31 cellular contexts compared by ENCODE assay signal in genomic region chr16:29321000-29321393, GRCh38.
"Had no signal": no experiment of that assay in that cellular context is flagged by ENCODE, and none has a peak within 500 bp of the region (broad histone marks: within the 10 kb centered on the region; RNA-seq: fewer than 3 reads in every experiment).

No MANE protein-coding gene starts in this region.

- H3K27ac ChIP-seq: ascending aorta, cardiac muscle cell, coronary artery, lower lobe of right lung, parathyroid adenoma, psoas muscle, suprapubic skin, tibial artery had no signal

- H3K4me3 ChIP-seq: ascending aorta, cardiac muscle cell, coronary artery, dorsolateral prefrontal cortex, lower lobe of right lung, mucosa of descending colon, psoas muscle, suprapubic skin, tibial artery had no signal

- H3K79me2 ChIP-seq: parathyroid adenoma had no signal

- H3K27ac Mint-ChIP-seq: activated naive CD4-positive, alpha-beta T cell treated with anti-CD3 and anti-CD28 coated beads, Interleukin-2, amount 10 ng/mL, durations not matched to agents 7 days and 5 days; activated naive CD8-positive, alpha-beta T cell treated with anti-CD3 and anti-CD28 coated beads, Interleukin-2, amount 10 ng/mL, durations not matched to agents 7 days and 5 days; activated T-helper 1 cell treated with anti-CD3 and anti-CD28 coated beads, Interleukin-12 subunit alpha, Interleukin-12 subunit beta, Interleukin-2, Interleukin-4 antibody, amounts not matched to agents 30 ng/mL and 10 ng/mL and 1 ng/mL, durations not matched to agents 14 hours and 24 hours and 36 hours; natural killer cell treated with Interleukin-12 subunit alpha and Interleukin-12 subunit beta and Interleukin-15 and Interleukin-18, amount 100 ng/mL, for 72 hours had no signal

- H3K9ac ChIP-seq: parathyroid adenoma had no signal

- H2AFZ ChIP-seq: parathyroid adenoma had no signal

- H3K9me3 ChIP-seq: ascending aorta, lower lobe of right lung, mucosa of descending colon, psoas muscle, suprapubic skin, tibial artery had no signal

- H3K36me3 Mint-ChIP-seq: activated naive CD4-positive, alpha-beta T cell treated with anti-CD3 and anti-CD28 coated beads, Interleukin-2, amount 10 ng/mL, durations not matched to agents 7 days and 5 days; activated naive CD8-positive, alpha-beta T cell treated with anti-CD3 and anti-CD28 coated beads, Interleukin-2, amount 10 ng/mL, durations not matched to agents 7 days and 5 days; brain; natural killer cell treated with Interleukin-12 subunit alpha and Interleukin-12 subunit beta and Interleukin-15 and Interleukin-18, amount 100 ng/mL, for 72 hours had no signal

- H3K27me3 ChIP-seq: ascending aorta, cardiac muscle cell, dorsolateral prefrontal cortex, suprapubic skin, tibial artery had no signal

- ATAC-seq: esophagus mucosa, lower lobe of right lung, mucosa of descending colon, psoas muscle had no signal

- H3K4me3 Mint-ChIP-seq: activated naive CD4-positive, alpha-beta T cell treated with anti-CD3 and anti-CD28 coated beads, Interleukin-2, amount 10 ng/mL, durations not matched to agents 7 days and 5 days; activated naive CD8-positive, alpha-beta T cell treated with anti-CD3 and anti-CD28 coated beads, Interleukin-2, amount 10 ng/mL, durations not matched to agents 7 days and 5 days; activated T-helper 1 cell treated with anti-CD3 and anti-CD28 coated beads, Interleukin-12 subunit alpha, Interleukin-12 subunit beta, Interleukin-2, Interleukin-4 antibody, amounts not matched to agents 30 ng/mL and 10 ng/mL and 1 ng/mL, durations not matched to agents 14 hours and 24 hours and 36 hours; brain; immature natural killer cell; natural killer cell treated with Interleukin-12 subunit alpha and Interleukin-12 subunit beta and Interleukin-15 and Interleukin-18, amount 100 ng/mL, for 72 hours had no signal

- H3K9me3 Mint-ChIP-seq: activated naive CD4-positive, alpha-beta T cell treated with anti-CD3 and anti-CD28 coated beads, Interleukin-2, amount 10 ng/mL, durations not matched to agents 7 days and 5 days; activated naive CD8-positive, alpha-beta T cell treated with anti-CD3 and anti-CD28 coated beads, Interleukin-2, amount 10 ng/mL, durations not matched to agents 7 days and 5 days; activated T-helper 1 cell treated with anti-CD3 and anti-CD28 coated beads, Interleukin-12 subunit alpha, Interleukin-12 subunit beta, Interleukin-2, Interleukin-4 antibody, amounts not matched to agents 30 ng/mL and 10 ng/mL and 1 ng/mL, durations not matched to agents 14 hours and 24 hours and 36 hours; brain; immature natural killer cell; natural killer cell treated with Interleukin-12 subunit alpha and Interleukin-12 subunit beta and Interleukin-15 and Interleukin-18, amount 100 ng/mL, for 72 hours had no signal

- H3K27me3 Mint-ChIP-seq: activated naive CD8-positive, alpha-beta T cell treated with anti-CD3 and anti-CD28 coated beads, Interleukin-2, amount 10 ng/mL, durations not matched to agents 7 days and 5 days; natural killer cell treated with Interleukin-12 subunit alpha and Interleukin-12 subunit beta and Interleukin-15 and Interleukin-18, amount 100 ng/mL, for 72 hours had no signal

- H3K4me1 ChIP-seq: ascending aorta, psoas muscle, tibial artery had no signal

- DNase-seq: activated CD4-positive, alpha-beta T cell treated with anti-CD3 and anti-CD28 coated beads for 4 hours; activated CD4-positive, alpha-beta T cell treated with anti-CD3 and anti-CD28 coated beads, Interleukin-2, amount 50 U/mL, for 48 hours; activated CD4-positive, CD25-positive, alpha-beta regulatory T cell; activated CD8-positive, alpha-beta memory T cell treated with anti-CD3 and anti-CD28 coated beads, Interleukin-2, amount 50 U/mL, for 4 hours; activated gamma-delta T cell; activated naive CD4-positive, alpha-beta T cell treated with anti-CD3 and anti-CD28 coated beads, Interleukin-2, amount 10 ng/mL, durations not matched to agents 7 days and 5 days; activated naive CD8-positive, alpha-beta T cell treated with anti-CD3 and anti-CD28 coated beads, Interleukin-2, amount 10 ng/mL, durations not matched to agents 7 days and 5 days; activated T-cell treated with anti-CD3 and anti-CD28 coated beads, Interleukin-2, amount 50 U/mL, for 1 hour; dorsolateral prefrontal cortex; effector memory CD4-positive, alpha-beta T cell; foreskin fibroblast; head of caudate nucleus; hypothalamus; immature natural killer cell; lower lobe of right lung; mucosa of descending colon; nucleus accumbens; psoas muscle; stimulated activated CD4-positive, alpha-beta T cell treated with anti-CD3 and anti-CD28 coated beads, Interleukin-15, amount 100 ng/mL, for 24 hours; stimulated activated CD4-positive, alpha-beta T cell treated with anti-CD3 and anti-CD28 coated beads, Interleukin-2, amount 100 ng/mL, for 24 hours; stimulated activated naive CD4-positive, alpha-beta T cell; tibial artery had no signal

- H3K36me3 ChIP-seq: ascending aorta, cardiac muscle cell, lower lobe of right lung, suprapubic skin, tibial artery had no signal
